13 cellular contexts compared by ENCODE assay signal in genomic region chr20:46708172-46708860, GRCh38. TPM values are rescaled to one million over a fixed set of nuclear protein-coding genes. Genes with fewer than 3 reads are reported as not detected.
DNase-seq lines count a peak whose midpoint lies in the region; ATAC-seq, FAIRE-seq and TF ChIP-seq lines count a peak whose summit lies in the region.
"Had no signal": no experiment of that assay in that cellular context is flagged by ENCODE, and none has a peak within 500 bp of the region (broad histone marks: within the 10 kb centered on the region; RNA-seq: fewer than 3 reads in every experiment).

No MANE protein-coding gene starts in this region.

- TF ChIP-seq CTCF in gastroesophageal sphincter (IDR thresholded peaks at IDR 0.05) = no peak

- no peak for FAIRE-seq in small intestine (lab: Jason Lieb, UNC)
- FAIRE-seq: A204.1 had no signal

- no peak for ATAC-seq in gastroesophageal sphincter
- ATAC-seq in GM21360 (IDR thresholded peaks at IDR 0.05; ENCODE audit: unreplicated experiment) = no peak
- ATAC-seq in HG03175 (IDR thresholded peaks at IDR 0.05; ENCODE audit: unreplicated experiment) = no peak
- ATAC-seq in GM18909 (IDR thresholded peaks at IDR 0.05; ENCODE audit: poor library complexity, unreplicated experiment) = no peak

- TF ChIP-seq POLR2A in gastroesophageal sphincter (IDR thresholded peaks at IDR 0.05) = no peak

- H3K27ac ChIP-seq in gastroesophageal sphincter (peak overlapping the region in 3 of 4 donors; percentile 81 to 86 (median 84)), small intestine (ENCODE audit: low read depth in 1 of 2, low read length in 1 of 2) (peak overlapping the region in 1 of 2 donors; percentile 10)
- H3K27ac ChIP-seq: HL-60 had no signal

- H3K36me3 ChIP-seq in gastroesophageal sphincter (no peaks in the 10 kb centered on the region), small intestine (ENCODE audit: control insufficient read depth in 2 of 2, insufficient read depth in 2 of 2, low read length in 2 of 2) (no peaks in the 10 kb centered on the region)
- H3K36me3 ChIP-seq: heart left ventricle had no signal

- no peak for TF ChIP-seq EP300 in gastroesophageal sphincter (IDR thresholded peaks at IDR 0.05)

- H3K4me3 ChIP-seq in gastroesophageal sphincter (no peak overlapping the region), small intestine (ENCODE audit: low read depth in 1 of 2, low read length in 2 of 2) (no peak overlapping the region)

- no peaks in the 10 kb centered on the region for H3K9me3 ChIP-seq in gastroesophageal sphincter
- H3K9me3 ChIP-seq in small intestine (ENCODE audit: control insufficient read depth, low read depth) = no peaks in the 10 kb centered on the region

- H3K4me1 ChIP-seq in gastroesophageal sphincter (peaks cover 0 to 37% (median 4%) of the 10 kb centered on the region in 3 donors), small intestine (ENCODE audit: control insufficient read depth in 2 of 2, insufficient read depth in 1 of 2, low read depth in 1 of 2, low read length in 1 of 2) (no peaks in the 10 kb centered on the region)

- H3K27me3 ChIP-seq in gastroesophageal sphincter (no peaks in the 10 kb centered on the region), small intestine (ENCODE audit: control insufficient read depth in 2 of 2, insufficient read depth in 2 of 2, low read length in 2 of 2) (no peaks in the 10 kb centered on the region)

- WGBS in gastroesophageal sphincter (ENCODE audit: low coverage in 1 of 2), 2 donors = 63 to 82% methylated on average over 4 to 7 of the region's 8 CpGs
- WGBS in small intestine, 3 donors = 53 to 61% (median 56%) methylated on average over 8 of the region's 8 CpGs

- DNase-seq in NCI-H748 (lab: John Stamatoyannopoulos, UW; ENCODE audit: unreplicated experiment) = peak; percentile 36
- no peak for DNase-seq in NCI-H748 treated with DMSO at 0.1 percent for 48 hours (lab: John Stamatoyannopoulos, UW)
- peak; percentile 36 for DNase-seq in OCI-M1 (lab: John Stamatoyannopoulos, UW)
- peak; percentile 30 for DNase-seq in small intestine
- DNase-seq: heart left ventricle; NCI-H2029; stimulated activated naive CD4-positive, alpha-beta T cell treated with Interleukin-2 at 50 U/mL for 16 hours had no signal

RNA-seq across cellular contexts. Expression of gene SLC2A10, which starts 1.1 kb away (rescaled TPM):
- 10 to 100 TPM in 3 of 4 donors, 1 to 10 TPM in 1; 10.0 to 20.1 (median 11.5) TPM for total RNA-seq in gastroesophageal sphincter
- 1 to 10 TPM in 2 of 3 donors, under 1 TPM in 1; 0.27 to 3.7 (median 1.3) TPM for polyA plus RNA-seq in small intestine

RNA-seq across cellular contexts. Expression of gene TP53RK, which starts 19.1 kb away (rescaled TPM):
- 10 to 100 TPM; 14.6 to 21.3 (median 18.7) TPM for total RNA-seq in gastroesophageal sphincter
- polyA plus RNA-seq in small intestine = 10 to 100 TPM in 1 of 3 donors, 1 to 10 TPM in 2; 9.4 to 10.8 (median 9.6) TPM

RNA-seq across cellular contexts. Expression of gene SLC13A3, which starts 57.1 kb away (rescaled TPM):
- 1 to 10 TPM in 1 of 4 donors, under 1 TPM in 3; 0.62 to 1.6 (median 0.80) TPM for total RNA-seq in gastroesophageal sphincter
- polyA plus RNA-seq in small intestine = under 1 TPM in 2 of 3 donors, not detected in 1; 0.39 to 0.54 TPM
